ENCODE assay signal across 23 cellular contexts in the genomic region with DNA sequence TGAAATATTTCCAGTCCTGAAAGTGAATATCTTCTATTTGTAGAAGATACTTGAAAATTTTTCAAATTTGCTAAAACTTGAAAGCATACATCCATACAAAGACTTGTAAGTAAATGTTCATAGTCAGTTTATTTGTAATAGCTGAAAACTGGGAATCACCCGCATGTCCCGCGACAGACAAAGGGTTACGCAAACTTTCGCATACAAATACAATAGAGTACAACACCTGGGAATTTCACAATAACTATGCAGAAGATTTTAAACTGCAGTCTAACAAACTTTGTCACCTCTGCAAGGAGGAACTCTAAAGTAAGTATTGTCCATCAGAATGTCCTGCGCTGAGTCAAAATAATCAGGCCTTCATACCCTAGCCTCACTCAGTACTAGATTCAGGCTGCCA.
DNase-seq lines count a peak whose midpoint lies in the region; ATAC-seq and TF ChIP-seq lines count a peak whose summit lies in the region.
"Had no signal": no experiment of that assay in that cellular context is flagged by ENCODE, and none has a peak within 500 bp of the region (broad histone marks: within the 10 kb centered on the region; RNA-seq: fewer than 3 reads in every experiment).

No MANE protein-coding gene starts in this region.

- H4K8ac ChIP-seq in mesendoderm (ENCODE audit: low read depth, low read length), result no peak overlapping the region
- H4K8ac ChIP-seq in trophoblast cell (ENCODE audit: low read depth, low read length), result no peak overlapping the region

- H3K27me3 ChIP-seq in GM23338 (ENCODE audit: insufficient read depth) (no peaks in the 10 kb centered on the region), Loucy (ENCODE audit: insufficient read depth, low read length, poor library complexity, severe bottlenecking) (no peaks in the 10 kb centered on the region), mesendoderm (ENCODE audit: insufficient read depth, low read length, poor library complexity) (no peaks in the 10 kb centered on the region), trophoblast cell (ENCODE audit: insufficient read depth, low read length) (no peaks in the 10 kb centered on the region)
- H3K27me3 ChIP-seq: BE2C; BLaER1 treated with 17β-estradiol and CSF1 and Interleukin-3, amounts not matched to agents 10 nM and 100 nM had no signal

- ATAC-seq in GM23338 (no peak), HG02884 (IDR thresholded peaks at IDR 0.05; ENCODE audit: unreplicated experiment) (no peak)
- ATAC-seq: A549, GM12878 had no signal

- H3K9me3 ChIP-seq in Loucy (ENCODE audit: insufficient read depth, low read depth, low read length), result no peaks in the 10 kb centered on the region
- no peaks in the 10 kb centered on the region for H3K9me3 ChIP-seq in trophoblast cell (ENCODE audit: insufficient read depth, low read depth, low read length)
- H3K9me3 ChIP-seq: A549; BE2C; BLaER1 treated with 17β-estradiol and CSF1 and Interleukin-3, amounts not matched to agents 10 nM and 100 nM had no signal

- TF ChIP-seq CTCF in GM23338 (conservative IDR thresholded peaks at IDR 0.05; ENCODE audit: low read depth in 2 of 2) (no peak), Loucy (conservative IDR thresholded peaks at IDR 0.05; ENCODE audit: low read length) (no peak)

- H3K36me3 Mint-ChIP-seq in GM23338 (ENCODE audit: low read depth), result no peaks in the 10 kb centered on the region
- H3K36me3 Mint-ChIP-seq: CD14-positive monocyte; CD8-positive, alpha-beta memory T cell had no signal

- no peak overlapping the region for H3K18ac ChIP-seq in mesendoderm (ENCODE audit: low read length)
- no peak overlapping the region for H3K18ac ChIP-seq in trophoblast cell (ENCODE audit: low read length)

- no peak overlapping the region for H3K4me3 Mint-ChIP-seq in GM23338
- H3K4me3 Mint-ChIP-seq: CD14-positive monocyte; CD4-positive, alpha-beta T cell; CD8-positive, alpha-beta memory T cell had no signal

- H2BK120ac ChIP-seq in mesendoderm (ENCODE audit: low read depth, low read length), result no peak overlapping the region
- H2BK120ac ChIP-seq in trophoblast cell (ENCODE audit: insufficient read depth, low read length, poor library complexity), result no peak overlapping the region

- H3K79me2 ChIP-seq in GM23338 (replicated peaks; ENCODE audit: insufficient read depth) (no peaks in the 10 kb centered on the region), Loucy (ENCODE audit: insufficient read depth, low read length) (no peaks in the 10 kb centered on the region), mesendoderm (ENCODE audit: control insufficient read depth, insufficient read depth, low read length) (no peaks in the 10 kb centered on the region), trophoblast cell (ENCODE audit: control insufficient read depth, insufficient read depth, low read length, poor library complexity) (no peaks in the 10 kb centered on the region)

- H3K27ac Mint-ChIP-seq in GM23338, result no peak overlapping the region; the same call in 1 of the 2 replicates
- H3K27ac Mint-ChIP-seq: CD14-positive monocyte; CD4-positive, alpha-beta T cell; CD8-positive, alpha-beta memory T cell had no signal

- H2BK5ac ChIP-seq in mesendoderm (ENCODE audit: low read length) (no peak overlapping the region), trophoblast cell (ENCODE audit: low read depth, low read length, poor library complexity) (no peak overlapping the region)

- no peaks in the 10 kb centered on the region for H3K9me2 ChIP-seq in GM23338 (ENCODE audit: insufficient read depth)
- H3K9me2 ChIP-seq in Loucy (replicated peaks; ENCODE audit: low read depth, low read length), result no peaks in the 10 kb centered on the region

- no peaks in the 10 kb centered on the region for H4K20me1 ChIP-seq in GM23338 (replicated peaks; ENCODE audit: insufficient read depth)
- no peaks in the 10 kb centered on the region for H4K20me1 ChIP-seq in Loucy (ENCODE audit: insufficient read depth, low read length, poor library complexity, severe bottlenecking)
- H4K20me1 ChIP-seq: BLaER1 treated with 17β-estradiol and CSF1 and Interleukin-3, amounts not matched to agents 10 nM and 100 nM had no signal

- H3K79me1 ChIP-seq in mesendoderm (ENCODE audit: low read length) (no peaks in the 10 kb centered on the region), trophoblast cell (ENCODE audit: low read length) (no peaks in the 10 kb centered on the region)

- H3K4me2 ChIP-seq in GM23338, result no peak overlapping the region
- peak overlapping the region; percentile 43 for H3K4me2 ChIP-seq in Loucy (ENCODE audit: low read depth, low read length, poor library complexity, severe bottlenecking)
- H3K4me2 ChIP-seq in mesendoderm (ENCODE audit: low read length), result no peak overlapping the region
- H3K4me2 ChIP-seq in trophoblast cell (ENCODE audit: low read length), result no peak overlapping the region
- H3K4me2 ChIP-seq: A549; BLaER1 treated with 17β-estradiol and CSF1 and Interleukin-3, amounts not matched to agents 10 nM and 100 nM had no signal

- H3K27ac ChIP-seq in GM23338 (ENCODE audit: low read depth), result no peak overlapping the region
- no peak overlapping the region for H3K27ac ChIP-seq in mesendoderm (ENCODE audit: low read depth, low read length)
- H3K27ac ChIP-seq in trophoblast cell (ENCODE audit: low read depth, low read length), result no peak overlapping the region
- H3K27ac ChIP-seq in caudate nucleus (ENCODE audit: low read depth, low read length), result no peak overlapping the region
- H3K27ac ChIP-seq: A549; BLaER1 treated with 17β-estradiol and CSF1 and Interleukin-3, amounts not matched to agents 10 nM and 100 nM had no signal

- no peak overlapping the region for H4K5ac ChIP-seq in mesendoderm (ENCODE audit: low read length)

- H2AK5ac ChIP-seq in mesendoderm (ENCODE audit: low read length) (no peak overlapping the region), trophoblast cell (ENCODE audit: low read length) (no peak overlapping the region)

- no peak overlapping the region for H2BK12ac ChIP-seq in trophoblast cell (ENCODE audit: low read length)

- peak overlapping the region; percentile 74 for H2BK15ac ChIP-seq in mesendoderm (replicated peaks; ENCODE audit: low read depth)

- H3K4me3 ChIP-seq in GM23338 (no peak overlapping the region), Loucy (ENCODE audit: low read length, poor library complexity, severe bottlenecking) (peak overlapping the region; percentile 18), mesendoderm (ENCODE audit: low read length) (no peak overlapping the region), trophoblast cell (ENCODE audit: low read depth, low read length) (no peak overlapping the region)
- H3K4me3 ChIP-seq: A549; BLaER1 treated with 17β-estradiol and CSF1 and Interleukin-3, amounts not matched to agents 10 nM and 100 nM; GM12878 had no signal

- no peaks in the 10 kb centered on the region for H3K9me3 Mint-ChIP-seq in GM23338
- H3K9me3 Mint-ChIP-seq: CD14-positive monocyte; CD4-positive, alpha-beta T cell; CD8-positive, alpha-beta memory T cell had no signal

- H3K4me1 Mint-ChIP-seq in GM23338, result peaks cover 37% of the 10 kb centered on the region
- H3K4me1 Mint-ChIP-seq: CD8-positive, alpha-beta memory T cell had no signal

- peaks cover 40% of the 10 kb centered on the region for H3K4me1 ChIP-seq in GM23338 (ENCODE audit: insufficient read depth)
- H3K4me1 ChIP-seq in Loucy (ENCODE audit: insufficient read depth, low read length, poor library complexity, severe bottlenecking), result peaks cover 38% of the 10 kb centered on the region
- H3K4me1 ChIP-seq in mesendoderm (ENCODE audit: control insufficient read depth, low read depth, low read length), result no peaks in the 10 kb centered on the region
- no peaks in the 10 kb centered on the region for H3K4me1 ChIP-seq in trophoblast cell (ENCODE audit: control insufficient read depth in 1 of 2, insufficient read depth in 2 of 2, low read length in 2 of 2)
- H3K4me1 ChIP-seq: A549; BLaER1 treated with 17β-estradiol and CSF1 and Interleukin-3, amounts not matched to agents 10 nM and 100 nM had no signal

- H3K23ac ChIP-seq in mesendoderm (ENCODE audit: low read length), result no peak overlapping the region
- no peak overlapping the region for H3K23ac ChIP-seq in trophoblast cell (ENCODE audit: low read length)

- H4K91ac ChIP-seq in trophoblast cell (ENCODE audit: low read depth, low read length), result no peak overlapping the region

- H3F3A ChIP-seq in GM23338 (replicated peaks; ENCODE audit: low read depth) (no peaks in the 10 kb centered on the region), Loucy (ENCODE audit: low read depth) (no peaks in the 10 kb centered on the region)

- no peak overlapping the region for H3K14ac ChIP-seq in trophoblast cell (ENCODE audit: low read length)

- H3K36me3 ChIP-seq in GM23338 (ENCODE audit: insufficient read depth) (no peaks in the 10 kb centered on the region), Loucy (ENCODE audit: insufficient read depth, low read length) (no peaks in the 10 kb centered on the region), mesendoderm (ENCODE audit: control insufficient read depth, insufficient read depth, low read length) (no peaks in the 10 kb centered on the region), trophoblast cell (ENCODE audit: control insufficient read depth in 1 of 2, insufficient read depth in 2 of 2, low read length in 2 of 2) (no peaks in the 10 kb centered on the region)
- H3K36me3 ChIP-seq: BE2C; BLaER1 treated with 17β-estradiol and CSF1 and Interleukin-3, amounts not matched to agents 10 nM and 100 nM had no signal

- no peak overlapping the region for H2AFZ ChIP-seq in GM23338
- H2AFZ ChIP-seq in Loucy (ENCODE audit: low read length), result no peak overlapping the region
- no peak overlapping the region for H2AFZ ChIP-seq in trophoblast cell (ENCODE audit: insufficient read depth, low read length, poor library complexity)

- no peak overlapping the region for H3K56ac ChIP-seq in mesendoderm (ENCODE audit: low read length)

- no peak overlapping the region for H3K4ac ChIP-seq in mesendoderm (ENCODE audit: low read depth, low read length)
- no peak overlapping the region for H3K4ac ChIP-seq in trophoblast cell (ENCODE audit: low read depth, low read length)

- no peaks in the 10 kb centered on the region for H3K27me3 Mint-ChIP-seq in GM23338 (ENCODE audit: insufficient read depth, low read depth, poor library complexity)
- H3K27me3 Mint-ChIP-seq: CD4-positive, alpha-beta T cell had no signal

- peak; percentile 8 for DNase-seq in GM23338 (ENCODE audit: low spot score)
- DNase-seq in mesendoderm, result no peak
- DNase-seq in trophoblast cell, result peak; percentile 54 to 89
- no peak for DNase-seq in cortex of kidney (lab: John Stamatoyannopoulos, UW)
- DNase-seq in caudate nucleus (lab: John Stamatoyannopoulos, UW), result no peak
- DNase-seq: 8988T; ACHN; AML-193; BE2C; CD4-positive, alpha-beta T cell; CD8-positive, alpha-beta memory T cell; DMS 273 treated with DMSO at 0.1 percent for 48 hours; DMS79; EL; GOT3; H7; HCEC 1CT had no signal

- no peak overlapping the region for H3K9ac ChIP-seq in Loucy (ENCODE audit: low read depth, low read length, poor library complexity, severe bottlenecking)
- H3K9ac ChIP-seq in mesendoderm (ENCODE audit: low read length), result no peak overlapping the region
- H3K9ac ChIP-seq in trophoblast cell (ENCODE audit: low read length), result no peak overlapping the region
- H3K9ac ChIP-seq: BLaER1 treated with 17β-estradiol and CSF1 and Interleukin-3, amounts not matched to agents 10 nM and 100 nM had no signal

- H4K12ac ChIP-seq in trophoblast cell (ENCODE audit: low read depth, low read length), result no peak overlapping the region

- WGBS in mesendoderm (ENCODE audit: extremely low coverage, insufficient coverage, low lambda C conversion rate), result no CpG with 5 or more reads among the region's 6 CpGs
- WGBS in trophoblast cell (ENCODE audit: extremely low coverage, insufficient coverage, insufficient read length), result no CpG with 5 or more reads among the region's 6 CpGs

Comparison
In these comparisons a context has a peak if more than half of its experiments do, and no peak if none do; other contexts are left out.
1. DNase-seq: peak in GM23338 (single experiment) and trophoblast cell (2 of 2); none in mesendoderm (single experiment), cortex of kidney (single experiment) and caudate nucleus (0 of 61).